In genomic region chr4:23837366-23837765, GRCh38 we compare ENCODE assay signal across 22 cellular contexts. TPM values are rescaled to one million over a fixed set of nuclear protein-coding genes. Genes with fewer than 3 reads are reported as not detected.
"Had no signal": no experiment of that assay in that cellular context is flagged by ENCODE, and none has a peak within 500 bp of the region (broad histone marks: within the 10 kb centered on the region; RNA-seq: fewer than 3 reads in every experiment).

No MANE protein-coding gene starts in this region.

- H3K27me3 ChIP-seq: brain microvascular endothelial cell, Peyer's patch had no signal

- H3K9me3 ChIP-seq: Peyer's patch had no signal

- H3K4me1 ChIP-seq: Peyer's patch had no signal

- ATAC-seq: activated T-cell treated with anti-CD3 and anti-CD28 coated beads, Interleukin-2, amount 50 U/mL, for 72 hours; T-helper 17 cell had no signal

- DNase-seq: activated CD4-positive, alpha-beta memory T cell treated with anti-CD3 and anti-CD28 coated beads, Interleukin-2, amount 10 ng/mL, durations not matched to agents 7 days and 5 days; activated CD4-positive, alpha-beta T cell treated with anti-CD3 and anti-CD28 coated beads, Interleukin-2, amount 50 U/mL, for 1 hour; activated CD4-positive, CD25-positive, alpha-beta regulatory T cell; activated CD8-positive, alpha-beta memory T cell treated with anti-CD3 and anti-CD28 coated beads, Interleukin-2, amount 50 U/mL, for 4 hours; activated gamma-delta T cell treated with Interleukin-2 at 50 U/mL for 16 hours; activated naive CD4-positive, alpha-beta T cell treated with anti-CD3 and anti-CD28 coated beads, Interleukin-2, amount 10 ng/mL, durations not matched to agents 7 days and 5 days; activated naive CD8-positive, alpha-beta T cell treated with anti-CD3 and anti-CD28 coated beads for 36 hours; activated T-cell treated with anti-CD3 and anti-CD28 coated beads, Interleukin-2, amount 50 U/mL, for 72 hours; brain microvascular endothelial cell; MM.1S; NCI-H1105; NCI-H1436; NCI-H187; NCI-H2081 treated with DMSO at 0.1 percent for 48 hours; NCI-H446; NCI-H526; Peyer's patch; SHP77 treated with DMSO at 0.1 percent for 48 hours; T-helper 17 cell; T-helper 9 cell had no signal

- H3K27ac ChIP-seq: brain microvascular endothelial cell, Peyer's patch, RWPE1 had no signal

- H3K36me3 ChIP-seq: brain microvascular endothelial cell, Peyer's patch had no signal

- H3K4me3 ChIP-seq: Peyer's patch had no signal

RNA-seq across cellular contexts. Expression of gene PPARGC1A, which starts 52.5 kb away (rescaled TPM):
- total RNA-seq: activated CD4-positive, alpha-beta memory T cell treated with anti-CD3 and anti-CD28 coated beads, Interleukin-2, amount 10 ng/mL, durations not matched to agents 7 days and 5 days; activated naive CD8-positive, alpha-beta T cell treated with anti-CD3 and anti-CD28 coated beads for 36 hours; activated T-cell treated with anti-CD3 and anti-CD28 coated beads, Interleukin-2, amount 50 U/mL, for 72 hours; activated T-helper 2 cell treated with anti-CD3 and anti-CD28 coated beads, Interferon-gamma antibody, Interleukin-2, Interleukin-4, amounts not matched to agents 10 μg/mL and 5 μg/mL and 100 μg/mL, durations not matched to agents 14 hours and 24 hours and 36 hours; T-helper 17 cell had no signal
